Comparison of ENCODE assay signal across 29 cellular contexts in genomic region chr5:1948111-1948510, GRCh38.
A peak's percentile ranks its signal among the peaks of the same experiment; 100 is the strongest.
DNase-seq lines count a peak whose midpoint lies in the region; ATAC-seq and TF ChIP-seq lines count a peak whose summit lies in the region.
"Had no signal": no experiment of that assay in that cellular context is flagged by ENCODE, and none has a peak within 500 bp of the region (broad histone marks: within the 10 kb centered on the region; RNA-seq: fewer than 3 reads in every experiment).

No MANE protein-coding gene starts in this region.

- WGBS in heart left ventricle, 4 donors: 31 to 48% (median 42%) methylated on average over 10 of the region's 10 CpGs
- WGBS in suprapubic skin: 37% methylated on average over 10 of the region's 10 CpGs

- DNase-seq in heart left ventricle: peak in 1 of 5 donors; percentile 11
- no peak for DNase-seq in cardiac septum (ENCODE audit: low spot score)
- peak; percentile 54 for DNase-seq in NCI-H2107 (lab: John Stamatoyannopoulos, UW)
- no peak for DNase-seq in epithelial cell of prostate (ENCODE audit: low read depth, low spot score)
- peak in 1 of 2 donors; percentile 18 for DNase-seq in suprapubic skin (ENCODE audit: low spot score in 2 of 2)
- DNase-seq in CD8-positive, alpha-beta memory T cell: no peak
- no peak for DNase-seq in left lobe of liver (ENCODE audit: low spot score)
- DNase-seq in NCI-H1930 (lab: John Stamatoyannopoulos, UW): no peak
- DNase-seq: ACHN; activated CD8-positive, alpha-beta memory T cell treated with anti-CD3 and anti-CD28 coated beads, Interleukin-2, amount 50 U/mL, for 48 hours; activated CD8-positive, alpha-beta T cell treated with anti-CD3 and anti-CD28 coated beads for 36 hours; activated naive CD4-positive, alpha-beta T cell treated with Interleukin-2 at 50 U/mL for 16 hours; GF-D8; hippocampal formation; left colon; mesenchymal stem cell; NCI-H526 treated with DMSO at 0.1 percent for 48 hours; NK-92 treated with Interleukin-12 subunit alpha and Interleukin-12 subunit beta, amount 100 ng/mL, for 24 hours; pancreas; SHP77; small intestine; stimulated activated naive CD8-positive, alpha-beta T cell treated with anti-CD3 and anti-CD28 coated beads, Interleukin-15, amount 100 ng/mL, for 72 hours; tibial artery had no signal

- H3K27ac ChIP-seq in heart left ventricle: peak overlapping the region in 8 of 12 donors; percentile 0 to 93 (median 58)
- peak overlapping the region; percentile 39 for H3K27ac ChIP-seq in epithelial cell of prostate
- peak overlapping the region; percentile 80 for H3K27ac ChIP-seq in suprapubic skin
- no peak overlapping the region for H3K27ac ChIP-seq in CD8-positive, alpha-beta memory T cell (ENCODE audit: low read depth, low read length)
- H3K27ac ChIP-seq: neural progenitor cell, pancreas, tibial artery had no signal

- TF ChIP-seq CTCF in heart left ventricle (IDR thresholded peaks at IDR 0.05) (no peak), suprapubic skin (IDR thresholded peaks at IDR 0.05) (no peak)

- H3K9me3 ChIP-seq in heart left ventricle (no peaks in the 10 kb centered on the region), suprapubic skin (no peaks in the 10 kb centered on the region)
- no peaks in the 10 kb centered on the region for H3K9me3 ChIP-seq in CD8-positive, alpha-beta memory T cell (ENCODE audit: low read length)
- H3K9me3 ChIP-seq: gastrocnemius medialis, HAP-1, pancreas, tibial artery had no signal

- H3K4me3 ChIP-seq in heart left ventricle (no peak overlapping the region), suprapubic skin (no peak overlapping the region)
- H3K4me3 ChIP-seq in CD8-positive, alpha-beta memory T cell (ENCODE audit: low read length): no peak overlapping the region
- H3K4me3 ChIP-seq: HAP-1, neural progenitor cell, pancreas, tibial artery had no signal

- H3K4me3 Mint-ChIP-seq in CD8-positive, alpha-beta memory T cell: no peak overlapping the region
- H3K4me3 Mint-ChIP-seq: activated CD8-positive, alpha-beta T cell treated with anti-CD3 and anti-CD28 coated beads for 36 hours; activated T-helper 1 cell treated with anti-CD3 and anti-CD28 coated beads, Interleukin-12 subunit alpha, Interleukin-12 subunit beta, Interleukin-2, Interleukin-4 antibody, amounts not matched to agents 30 ng/mL and 10 ng/mL and 1 ng/mL, durations not matched to agents 14 hours and 24 hours and 36 hours; dendritic cell treated with granulocyte-macrophage colony-stimulating factor and Interleukin-4, amounts not matched to agents 40 ng/mL and 50 ng/mL, for 4 days; neural progenitor cell; stimulated activated naive CD8-positive, alpha-beta T cell treated with anti-CD3 and anti-CD28 coated beads, Interleukin-15, amount 100 ng/mL, for 72 hours had no signal

- no peak for TF ChIP-seq EP300 in suprapubic skin (IDR thresholded peaks at IDR 0.05)

- H3K4me1 ChIP-seq in heart left ventricle (peaks cover 0 to 36% (median 18%) of the 10 kb centered on the region in 12 donors), suprapubic skin (peaks cover 17% of the 10 kb centered on the region)
- H3K4me1 ChIP-seq in CD8-positive, alpha-beta memory T cell (ENCODE audit: insufficient read depth, low read length): no peaks in the 10 kb centered on the region
- H3K4me1 ChIP-seq: gastrocnemius medialis, HAP-1, pancreas, tibial artery had no signal

- no peak overlapping the region for H3K27ac Mint-ChIP-seq in CD8-positive, alpha-beta memory T cell
- H3K27ac Mint-ChIP-seq: activated CD8-positive, alpha-beta T cell treated with anti-CD3 and anti-CD28 coated beads for 36 hours; activated T-helper 1 cell treated with anti-CD3 and anti-CD28 coated beads, Interleukin-12 subunit alpha, Interleukin-12 subunit beta, Interleukin-2, Interleukin-4 antibody, amounts not matched to agents 30 ng/mL and 10 ng/mL and 1 ng/mL, durations not matched to agents 14 hours and 24 hours and 36 hours; dendritic cell treated with granulocyte-macrophage colony-stimulating factor and Interleukin-4, amounts not matched to agents 40 ng/mL and 50 ng/mL, for 4 days; neural progenitor cell; stimulated activated naive CD8-positive, alpha-beta T cell treated with anti-CD3 and anti-CD28 coated beads, Interleukin-15, amount 100 ng/mL, for 72 hours had no signal

- H3K9me3 Mint-ChIP-seq in CD8-positive, alpha-beta memory T cell: no peaks in the 10 kb centered on the region
- H3K9me3 Mint-ChIP-seq: activated CD8-positive, alpha-beta T cell treated with anti-CD3 and anti-CD28 coated beads for 36 hours; activated T-helper 1 cell treated with anti-CD3 and anti-CD28 coated beads, Interleukin-12 subunit alpha, Interleukin-12 subunit beta, Interleukin-2, Interleukin-4 antibody, amounts not matched to agents 30 ng/mL and 10 ng/mL and 1 ng/mL, durations not matched to agents 14 hours and 24 hours and 36 hours; dendritic cell treated with granulocyte-macrophage colony-stimulating factor and Interleukin-4, amounts not matched to agents 40 ng/mL and 50 ng/mL, for 4 days; neural progenitor cell; stimulated activated naive CD8-positive, alpha-beta T cell treated with anti-CD3 and anti-CD28 coated beads, Interleukin-15, amount 100 ng/mL, for 72 hours had no signal

- TF ChIP-seq POLR2A in heart left ventricle (IDR thresholded peaks at IDR 0.05): no peak
- no peak for TF ChIP-seq POLR2A in suprapubic skin (IDR thresholded peaks at IDR 0.05)

- no peak for ATAC-seq in heart left ventricle
- no peak for ATAC-seq in left lobe of liver
- ATAC-seq: activated CD8-positive, alpha-beta T cell treated with anti-CD3 and anti-CD28 coated beads for 36 hours; HepG2; left colon; stimulated activated naive CD8-positive, alpha-beta T cell treated with anti-CD3 and anti-CD28 coated beads, Interleukin-15, amount 100 ng/mL, for 72 hours had no signal

- CTCF ChIA-PET in CD8-positive, alpha-beta memory T cell (lab: Charles Lee): no interaction called here

- H3K27me3 ChIP-seq in heart left ventricle (peaks cover 0 to 3% (median 0%) of the 10 kb centered on the region in 9 donors), suprapubic skin (no peaks in the 10 kb centered on the region)
- H3K27me3 ChIP-seq in CD8-positive, alpha-beta memory T cell (ENCODE audit: insufficient read depth, low read length, poor library complexity, severe bottlenecking): peaks cover 8% of the 10 kb centered on the region
- H3K27me3 ChIP-seq: gastrocnemius medialis, pancreas had no signal

- POLR2A ChIA-PET in CD8-positive, alpha-beta memory T cell (lab: Charles Lee): no interaction called here

- H3K27me3 Mint-ChIP-seq in CD8-positive, alpha-beta memory T cell: peaks cover 9 to 24% of the 10 kb centered on the region in 2 donors

- intact Hi-C loops in heart left ventricle (cut with DNase I) (loop anchor here in 4 of 10 donors (5.0 to 10.0 kb wide), 5 partner anchors 61 to 146 kb away; partner anchors contain the start of genes NDUFS6 (in 3 of the 4) and IRX4 (in 1 of the 4)), cardiac septum (cut with DNase I) (loop anchor here (2.0 to 5.0 kb wide), 3 partner anchors 64 to 147 kb away; partner anchors contain the start of genes IRX4 and NDUFS6)

- no peaks in the 10 kb centered on the region for H3K4me1 Mint-ChIP-seq in CD8-positive, alpha-beta memory T cell
- H3K4me1 Mint-ChIP-seq: stimulated activated naive CD8-positive, alpha-beta T cell treated with anti-CD3 and anti-CD28 coated beads, Interleukin-15, amount 100 ng/mL, for 72 hours had no signal

- H3K36me3 Mint-ChIP-seq in CD8-positive, alpha-beta memory T cell: no peaks in the 10 kb centered on the region
- H3K36me3 Mint-ChIP-seq: neural progenitor cell had no signal

- no peaks in the 10 kb centered on the region for H3K36me3 ChIP-seq in heart left ventricle
- H3K36me3 ChIP-seq in suprapubic skin: no peaks in the 10 kb centered on the region
- no peaks in the 10 kb centered on the region for H3K36me3 ChIP-seq in CD8-positive, alpha-beta memory T cell (ENCODE audit: insufficient read depth, low read length)
- H3K36me3 ChIP-seq: gastrocnemius medialis, HAP-1, neural progenitor cell, pancreas, tibial artery had no signal
